ENCODE assay signal across 20 cellular contexts in genomic region chr6:125869427-125869826, GRCh38.
DNase-seq lines count a peak whose midpoint lies in the region; ATAC-seq and TF ChIP-seq lines count a peak whose summit lies in the region.
"Had no signal": no experiment of that assay in that cellular context is flagged by ENCODE, and none has a peak within 500 bp of the region (broad histone marks: within the 10 kb centered on the region; RNA-seq: fewer than 3 reads in every experiment).

No MANE protein-coding gene starts in this region.

- H3K27me3 Mint-ChIP-seq in MCF 10A (ENCODE audit: insufficient read depth, unreplicated experiment) (no peaks in the 10 kb centered on the region), glutamatergic neuron (ENCODE audit: unreplicated experiment) (no peaks in the 10 kb centered on the region), type B pancreatic cell (no peaks in the 10 kb centered on the region)
- H3K27me3 Mint-ChIP-seq: activated naive CD8-positive, alpha-beta T cell treated with anti-CD3 and anti-CD28 coated beads, Interleukin-2, amount 10 ng/mL, durations not matched to agents 7 days and 5 days; activated T-helper 17 cell treated with anti-CD3 and anti-CD28 coated beads, Interleukin-2, amount 50 U/mL, for 72 hours; dendritic cell treated with granulocyte-macrophage colony-stimulating factor and Interleukin-4, amounts not matched to agents 40 ng/mL and 50 ng/mL, for 4 days; stimulated activated naive CD8-positive, alpha-beta T cell treated with anti-CD3 and anti-CD28 coated beads, Interleukin-15, amount 100 ng/mL, for 72 hours had no signal

- no peaks in the 10 kb centered on the region for H3K36me3 ChIP-seq in mammary epithelial cell (ENCODE audit: insufficient read depth, low read length)
- H3K36me3 ChIP-seq in osteoblast (ENCODE audit: insufficient read depth, low read length), result no peaks in the 10 kb centered on the region
- no peaks in the 10 kb centered on the region for H3K36me3 ChIP-seq in PC-9 (ENCODE audit: low read depth)
- H3K36me3 ChIP-seq: brain microvascular endothelial cell had no signal

- no peaks in the 10 kb centered on the region for H3K9me3 ChIP-seq in mammary epithelial cell (replicated peaks; ENCODE audit: insufficient read depth, low read length)
- H3K9me3 ChIP-seq in osteoblast (ENCODE audit: low read depth, low read length), result no peaks in the 10 kb centered on the region
- H3K9me3 ChIP-seq in PC-9 (ENCODE audit: insufficient read depth, low read depth), result no peaks in the 10 kb centered on the region; the same call in 1 of the 2 replicates

- H3K4me3 Mint-ChIP-seq in MCF 10A (ENCODE audit: unreplicated experiment) (no peak overlapping the region), glutamatergic neuron (ENCODE audit: unreplicated experiment) (peak overlapping the region; percentile 2), type B pancreatic cell (peak overlapping the region; percentile 1)
- H3K4me3 Mint-ChIP-seq: activated naive CD8-positive, alpha-beta T cell treated with anti-CD3 and anti-CD28 coated beads, Interleukin-2, amount 10 ng/mL, durations not matched to agents 7 days and 5 days; activated T-helper 17 cell treated with anti-CD3 and anti-CD28 coated beads, Interleukin-2, amount 50 U/mL, for 72 hours; dendritic cell treated with granulocyte-macrophage colony-stimulating factor and Interleukin-4, amounts not matched to agents 40 ng/mL and 50 ng/mL, for 4 days; nephron; stimulated activated naive CD8-positive, alpha-beta T cell treated with anti-CD3 and anti-CD28 coated beads, Interleukin-15, amount 100 ng/mL, for 72 hours had no signal

- no peaks in the 10 kb centered on the region for H3K9me2 ChIP-seq in PC-9 (ENCODE audit: insufficient read depth)

- H3K79me2 ChIP-seq in mammary epithelial cell (ENCODE audit: insufficient read depth, low read length) (no peaks in the 10 kb centered on the region), osteoblast (ENCODE audit: insufficient read depth, low read length) (peaks cover 3% of the 10 kb centered on the region), PC-9 (ENCODE audit: low read depth) (peaks cover 13% of the 10 kb centered on the region)

- ATAC-seq in GM19467 (IDR thresholded peaks at IDR 0.05; ENCODE audit: unreplicated experiment), result no peak
- no peak for ATAC-seq in HG02938 (IDR thresholded peaks at IDR 0.05; ENCODE audit: unreplicated experiment)
- ATAC-seq: activated T-helper 17 cell treated with anti-CD3 and anti-CD28 coated beads, Interleukin-2, amount 50 U/mL, for 72 hours; stimulated activated naive CD8-positive, alpha-beta T cell treated with anti-CD3 and anti-CD28 coated beads, Interleukin-15, amount 100 ng/mL, for 72 hours had no signal

- H3K36me3 Mint-ChIP-seq in MCF 10A (ENCODE audit: insufficient read depth, unreplicated experiment) (peaks cover 32% of the 10 kb centered on the region), glutamatergic neuron (ENCODE audit: unreplicated experiment) (no peaks in the 10 kb centered on the region), type B pancreatic cell (peaks cover 4% of the 10 kb centered on the region)

- DNase-seq in MCF 10A (ENCODE audit: unreplicated experiment) (no peak), mammary epithelial cell (no peak), glutamatergic neuron (no peak), osteoblast (ENCODE audit: insufficient read length, low spot score, missing footprints) (peak; percentile 25), type B pancreatic cell (ENCODE audit: extremely low spot score, unreplicated experiment) (no peak), PC-9 (no peak)
- DNase-seq: activated CD4-positive, alpha-beta T cell treated with anti-CD3 and anti-CD28 coated beads for 48 hours; activated naive CD8-positive, alpha-beta T cell treated with anti-CD3 and anti-CD28 coated beads, Interleukin-2, amount 10 ng/mL, durations not matched to agents 7 days and 5 days; brain microvascular endothelial cell; NCI-H146; NCI-H2171 treated with DMSO at 0.1 percent for 48 hours; NCI-H526 treated with DMSO at 0.1 percent for 48 hours; small intestine; stimulated activated CD4-positive, alpha-beta T cell treated with anti-CD3 and anti-CD28 coated beads, Interleukin-4, amount 100 ng/mL, for 24 hours; stimulated activated naive CD8-positive, alpha-beta T cell treated with anti-CD3 and anti-CD28 coated beads, Interleukin-15, amount 100 ng/mL, for 72 hours had no signal

- dilution Hi-C loops in mammary epithelial cell (cut with HindIII; ENCODE audit: low sequenced_read_pairs), result no loop called here

- no peak overlapping the region for H3K27ac ChIP-seq in mammary epithelial cell (ENCODE audit: insufficient read depth, low read depth, low read length)
- no peak overlapping the region for H3K27ac ChIP-seq in osteoblast (ENCODE audit: low read depth, low read length)
- H3K27ac ChIP-seq in PC-9, result no peak overlapping the region
- H3K27ac ChIP-seq: brain microvascular endothelial cell had no signal

- H3K27me3 ChIP-seq in mammary epithelial cell (ENCODE audit: insufficient read depth, low read length) (no peaks in the 10 kb centered on the region), osteoblast (ENCODE audit: insufficient read depth, low read length) (no peaks in the 10 kb centered on the region), PC-9 (ENCODE audit: insufficient read depth, low read depth) (no peaks in the 10 kb centered on the region)
- H3K27me3 ChIP-seq: brain microvascular endothelial cell had no signal

- H3F3A ChIP-seq in PC-9 (ENCODE audit: insufficient read depth, low read depth), result peaks cover 33% of the 10 kb centered on the region

- in situ Hi-C loops in mammary epithelial cell (cut with MboI; ENCODE audit: low sequenced_read_pairs in 2 of 2), result no loop called here

- CTCF ChIA-PET in MCF 10A (lab: Yijun Ruan, JAX), result interaction anchor here (1.5 to 5.1 kb wide), 5 partner anchors 12 to 105 kb away, joined by 3 to 57 read pairs (median 7); partner anchors contain the start of gene HINT3
- CTCF ChIA-PET in mammary epithelial cell (lab: Charles Lee; ENCODE audit: low non-redundant PET), result no interaction called here
- CTCF ChIA-PET in PC-9 (lab: Charles Lee), result no interaction called here

- WGBS in mammary epithelial cell (ENCODE audit: low coverage, missing lambda C conversion rate), result 97% methylated on average over 6 of the region's 6 CpGs

- H3K4me3 ChIP-seq in mammary epithelial cell (replicated peaks in 1 of 3; ENCODE audit: insufficient read depth in 1 of 3, low read depth in 2 of 3, low read length in 3 of 3) (no peak overlapping the region), osteoblast (ENCODE audit: insufficient read depth, low read length) (no peak overlapping the region), PC-9 (no peak overlapping the region)

- H4K20me1 ChIP-seq in mammary epithelial cell (ENCODE audit: insufficient read depth, low read length), result no peaks in the 10 kb centered on the region
- H4K20me1 ChIP-seq in osteoblast (ENCODE audit: insufficient read depth, low read length), result no peaks in the 10 kb centered on the region
- no peaks in the 10 kb centered on the region for H4K20me1 ChIP-seq in PC-9 (ENCODE audit: insufficient read depth)

- intact Hi-C loops in MCF 10A (cut with micrococcal nuclease) (no loop called here), mammary epithelial cell (cut with micrococcal nuclease) (no loop called here), PC-9 (cut with micrococcal nuclease; ENCODE audit: unreplicated experiment) (no loop called here)

- peaks cover 32% of the 10 kb centered on the region for H3K4me1 ChIP-seq in mammary epithelial cell (ENCODE audit: insufficient read depth, low read length)
- peaks cover 13% of the 10 kb centered on the region for H3K4me1 ChIP-seq in osteoblast (ENCODE audit: insufficient read depth, low read length)
- peaks cover 71% of the 10 kb centered on the region for H3K4me1 ChIP-seq in PC-9 (replicated peaks; ENCODE audit: insufficient read depth)

- H3K4me1 Mint-ChIP-seq in MCF 10A (ENCODE audit: insufficient read depth, unreplicated experiment) (peaks cover 63% of the 10 kb centered on the region), glutamatergic neuron (ENCODE audit: low read depth, unreplicated experiment) (peaks cover 15% of the 10 kb centered on the region), type B pancreatic cell (ENCODE audit: unreplicated experiment) (peaks cover 4% of the 10 kb centered on the region)
- H3K4me1 Mint-ChIP-seq: activated T-helper 17 cell treated with anti-CD3 and anti-CD28 coated beads, Interleukin-2, amount 50 U/mL, for 72 hours; nephron; stimulated activated naive CD8-positive, alpha-beta T cell treated with anti-CD3 and anti-CD28 coated beads, Interleukin-15, amount 100 ng/mL, for 72 hours had no signal

- TF ChIP-seq CTCF in MCF 10A (IDR thresholded peaks at IDR 0.05; ENCODE audit: unreplicated experiment), result no peak
- no peak for TF ChIP-seq CTCF in mammary epithelial cell (conservative IDR thresholded peaks at IDR 0.05 in 1 of 2, IDR thresholded peaks at IDR 0.05 in 1 of 2; ENCODE audit: extremely low read depth in 1 of 2, insufficient read depth in 1 of 2, low read depth in 1 of 2, low read length in 2 of 2)
- no peak for TF ChIP-seq CTCF in glutamatergic neuron (IDR thresholded peaks at IDR 0.05; ENCODE audit: partially characterized antibody, unreplicated experiment)
- TF ChIP-seq CTCF in osteoblast (IDR thresholded peaks at IDR 0.05; ENCODE audit: extremely low read depth, low read depth, low read length), result no peak
- TF ChIP-seq CTCF in type B pancreatic cell (conservative IDR thresholded peaks at IDR 0.05), result no peak
- TF ChIP-seq CTCF in PC-9 (conservative IDR thresholded peaks at IDR 0.05), result no peak

- no TSS peak for BruUV-seq in MCF 10A (replicated peaks; lab: Mats Ljungman, UMichigan)
- BruUV-seq in mammary epithelial cell (replicated peaks; lab: Mats Ljungman, UMichigan), result no TSS peak
- no TSS peak for BruUV-seq in PC-9 (replicated peaks; lab: Mats Ljungman, UMichigan)

- H2AFZ ChIP-seq in mammary epithelial cell (ENCODE audit: low read depth, low read length) (no peak overlapping the region), osteoblast (ENCODE audit: low read length) (no peak overlapping the region), PC-9 (no peak overlapping the region)

- POLR2A ChIA-PET in MCF 10A (lab: Yijun Ruan, JAX), result interaction anchor here (2.5 to 4.0 kb wide), 5 partner anchors 41 to 117 kb away, joined by 11 to 95 read pairs (median 43); partner anchors contain the start of genes HINT3, NCOA7 and TRMT11
- POLR2A ChIA-PET in PC-9 (lab: Charles Lee; ENCODE audit: unreplicated experiment), result no interaction called here

- H3K9ac ChIP-seq in mammary epithelial cell (ENCODE audit: insufficient read depth, low read length), result no peak overlapping the region

- H3K9me3 Mint-ChIP-seq in MCF 10A (ENCODE audit: unreplicated experiment) (no peaks in the 10 kb centered on the region), glutamatergic neuron (ENCODE audit: unreplicated experiment) (peaks cover 4% of the 10 kb centered on the region), type B pancreatic cell (no peaks in the 10 kb centered on the region)
- H3K9me3 Mint-ChIP-seq: activated naive CD8-positive, alpha-beta T cell treated with anti-CD3 and anti-CD28 coated beads, Interleukin-2, amount 10 ng/mL, durations not matched to agents 7 days and 5 days; activated T-helper 17 cell treated with anti-CD3 and anti-CD28 coated beads, Interleukin-2, amount 50 U/mL, for 72 hours; dendritic cell treated with granulocyte-macrophage colony-stimulating factor and Interleukin-4, amounts not matched to agents 40 ng/mL and 50 ng/mL, for 4 days; nephron; stimulated activated naive CD8-positive, alpha-beta T cell treated with anti-CD3 and anti-CD28 coated beads, Interleukin-15, amount 100 ng/mL, for 72 hours had no signal

- H3K27ac Mint-ChIP-seq in MCF 10A (ENCODE audit: low read depth, unreplicated experiment) (peak overlapping the region; percentile 87), glutamatergic neuron (ENCODE audit: unreplicated experiment) (no peak overlapping the region), type B pancreatic cell (peak overlapping the region; percentile 66)
- H3K27ac Mint-ChIP-seq: activated naive CD8-positive, alpha-beta T cell treated with anti-CD3 and anti-CD28 coated beads, Interleukin-2, amount 10 ng/mL, durations not matched to agents 7 days and 5 days; activated T-helper 17 cell treated with anti-CD3 and anti-CD28 coated beads, Interleukin-2, amount 50 U/mL, for 72 hours; dendritic cell treated with granulocyte-macrophage colony-stimulating factor and Interleukin-4, amounts not matched to agents 40 ng/mL and 50 ng/mL, for 4 days; nephron; stimulated activated naive CD8-positive, alpha-beta T cell treated with anti-CD3 and anti-CD28 coated beads, Interleukin-15, amount 100 ng/mL, for 72 hours had no signal

- H3K4me2 ChIP-seq in mammary epithelial cell (ENCODE audit: insufficient read depth, low read depth, low read length) (no peak overlapping the region), osteoblast (ENCODE audit: insufficient read depth, low read length) (no peak overlapping the region), PC-9 (no peak overlapping the region)
